1 cellular context compared by ENCODE assay signal in the genomic region with DNA sequence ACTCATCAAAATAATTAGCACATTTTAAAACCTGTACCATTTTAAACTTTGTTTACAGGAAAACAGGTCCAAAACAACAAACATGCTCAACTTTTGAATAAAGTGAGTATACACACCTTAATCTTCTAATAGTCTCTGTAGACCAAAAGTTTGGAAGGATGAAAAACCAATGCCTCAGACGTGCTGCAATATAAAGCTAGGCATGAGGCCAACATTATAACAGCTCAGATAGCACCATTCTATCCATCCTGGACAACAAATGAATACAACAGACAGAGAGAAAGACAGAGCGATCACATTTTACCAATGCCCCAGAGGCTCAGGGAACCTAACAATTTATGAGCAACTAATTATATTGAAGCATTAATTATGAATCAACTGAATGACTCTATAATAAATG.
TF ChIP-seq lines count a peak whose summit lies in the region.

No MANE protein-coding gene starts in this region.

TF ChIP-seq in GM23338, 12 proteins besides CTCF, POLR2A, EP300 and RAD21 (continued from another document):
- no peak for TF ChIP-seq EZH2phosphoT487 (IDR thresholded peaks at IDR 0.05; ENCODE audit: unreplicated experiment)
